ENCODE assay signal across 10 cellular contexts in the genomic region with DNA sequence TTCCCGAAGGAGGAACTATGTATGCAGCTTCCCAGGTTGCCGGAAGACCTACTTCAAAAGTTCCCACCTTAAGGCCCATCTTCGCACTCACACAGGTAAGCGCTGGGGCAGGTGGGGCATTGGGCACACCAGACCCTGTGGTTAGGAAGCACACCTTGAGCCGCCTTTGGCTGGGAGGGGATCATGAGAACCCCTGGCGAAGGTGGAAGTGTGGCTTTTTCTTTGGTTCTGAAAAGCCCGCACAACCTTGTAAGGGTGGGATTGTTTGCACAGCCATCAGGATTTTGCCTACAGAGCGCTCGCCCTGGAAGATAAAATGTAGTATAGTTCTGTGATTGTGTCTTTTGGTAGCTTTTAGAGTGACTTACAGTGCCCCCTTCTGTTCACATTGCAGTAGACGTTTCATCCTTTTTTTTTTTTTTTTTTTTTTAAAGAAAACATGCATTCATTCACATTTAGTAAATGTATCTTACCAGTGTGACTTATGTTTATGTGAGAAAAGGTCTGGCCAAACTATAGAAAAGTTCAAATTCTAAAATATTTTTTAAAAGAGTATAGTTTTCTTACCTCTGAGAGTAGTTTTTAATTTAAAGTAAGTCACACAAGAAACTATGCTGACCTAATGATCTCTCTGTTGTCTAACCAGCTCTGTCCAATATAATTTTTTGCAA. TPM values are rescaled to one million over a fixed set of nuclear protein-coding genes. Genes with fewer than 3 reads are reported as not detected.
DNase-seq lines count a peak whose midpoint lies in the region; ATAC-seq and TF ChIP-seq lines count a peak whose summit lies in the region.
"Had no signal": no experiment of that assay in that cellular context is flagged by ENCODE, and none has a peak within 500 bp of the region (broad histone marks: within the 10 kb centered on the region; RNA-seq: fewer than 3 reads in every experiment).

No MANE protein-coding gene starts in this region.

- no peak overlapping the region for H3K4me2 ChIP-seq in OCI-LY3 (ENCODE audit: low read length)

- POLR2A ChIA-PET in CD4-positive, alpha-beta memory T cell (lab: Charles Lee; ENCODE audit: partially characterized antibody), result interaction anchor here (0.8 to 6.9 kb wide), 3 partner anchors 64 to 400 kb away, joined by 3 to 72 read pairs (median 4); partner anchors contain the start of gene ODC1

- H3K9ac ChIP-seq in OCI-LY3 (ENCODE audit: low read length), result no peak overlapping the region

- ATAC-seq in effector memory CD8-positive, alpha-beta T cell (replicated peaks), result no peak

- DNase-seq in CD4-positive, alpha-beta memory T cell, result peak in 4 of 5 donors; percentile 57 to 65 (median 60)
- DNase-seq in HCEC 1CT (peak; percentile 64), myocyte (ENCODE audit: low read depth) (peak; percentile 56), H4 (ENCODE audit: low spot score) (no peak), islet precursor cell (no peak)
- peak; percentile 26 to 33 (median 27) for DNase-seq in effector memory CD8-positive, alpha-beta T cell
- DNase-seq in activated effector memory CD4-positive, alpha-beta T cell treated with Interleukin-2 at 50 U/mL for 16 hours, result no peak

- no peaks in the 10 kb centered on the region for H3K79me2 ChIP-seq in OCI-LY3 (ENCODE audit: low read length)

- no peak overlapping the region for H3K4me3 ChIP-seq in CD4-positive, alpha-beta memory T cell (ENCODE audit: low read length in 2 of 2)
- no peak overlapping the region for H3K4me3 ChIP-seq in OCI-LY3 (ENCODE audit: low read length)
- H3K4me3 ChIP-seq: SJSA1 had no signal

- H3K36me3 Mint-ChIP-seq in CD4-positive, alpha-beta memory T cell, result peaks cover 32 to 53% of the 10 kb centered on the region in 2 donors
- H3K36me3 Mint-ChIP-seq in effector memory CD8-positive, alpha-beta T cell (ENCODE audit: insufficient read depth), result peaks cover 69% of the 10 kb centered on the region

- H3K4me3 Mint-ChIP-seq in CD4-positive, alpha-beta memory T cell, result no peak overlapping the region
- no peak overlapping the region for H3K4me3 Mint-ChIP-seq in effector memory CD8-positive, alpha-beta T cell

- peaks cover 12% of the 10 kb centered on the region for H3K4me1 ChIP-seq in CD4-positive, alpha-beta memory T cell (ENCODE audit: insufficient read depth, low read length)
- H3K4me1 ChIP-seq in OCI-LY3 (ENCODE audit: low read length), result no peaks in the 10 kb centered on the region

- H4K20me1 ChIP-seq in OCI-LY3 (ENCODE audit: insufficient read depth, low read length), result no peaks in the 10 kb centered on the region

- no peak overlapping the region for H2AFZ ChIP-seq in OCI-LY3 (ENCODE audit: low read depth, low read length)

- no peaks in the 10 kb centered on the region for H3K9me3 ChIP-seq in CD4-positive, alpha-beta memory T cell (ENCODE audit: control insufficient read depth in 1 of 2, low read length in 2 of 2)
- H3K9me3 ChIP-seq in OCI-LY3 (ENCODE audit: insufficient read depth, low read length), result no peaks in the 10 kb centered on the region
- H3K9me3 ChIP-seq: neutrophil had no signal

- H3K4me1 Mint-ChIP-seq in CD4-positive, alpha-beta memory T cell, result peaks cover 15 to 34% (median 19%) of the 10 kb centered on the region in 4 donors
- H3K4me1 Mint-ChIP-seq in effector memory CD8-positive, alpha-beta T cell (ENCODE audit: low read depth in 2 of 2), result peaks cover 11 to 12% of the 10 kb centered on the region in 2 donors

- no peaks in the 10 kb centered on the region for H3K27me3 Mint-ChIP-seq in CD4-positive, alpha-beta memory T cell
- H3K27me3 Mint-ChIP-seq in effector memory CD8-positive, alpha-beta T cell, result no peaks in the 10 kb centered on the region

- CTCF ChIA-PET in CD4-positive, alpha-beta memory T cell (lab: Charles Lee; ENCODE audit: partially characterized antibody), result interaction anchor here (0.8 to 13.1 kb wide), 20 partner anchors 8 to 906 kb away, joined by 3 to 431 read pairs (median 6); partner anchors contain the start of gene TAF1B

- TF ChIP-seq CTCF in OCI-LY3 (IDR thresholded peaks at IDR 0.05; ENCODE audit: low read depth, low read length), result peak; percentile 59

- intact Hi-C loops in CD4-positive, alpha-beta memory T cell (cut with micrococcal nuclease), result loop anchor here (1.0 to 10.0 kb wide), 4 partner anchors 64 to 624 kb away; partner anchors contain the start of genes CPSF3 and ITGB1BP1

- no peaks in the 10 kb centered on the region for H3K9me3 Mint-ChIP-seq in CD4-positive, alpha-beta memory T cell
- H3K9me3 Mint-ChIP-seq in effector memory CD8-positive, alpha-beta T cell, result no peaks in the 10 kb centered on the region

- H3K27me3 ChIP-seq in CD4-positive, alpha-beta memory T cell (ENCODE audit: insufficient read depth, low read length), result no peaks in the 10 kb centered on the region
- no peaks in the 10 kb centered on the region for H3K27me3 ChIP-seq in OCI-LY3 (ENCODE audit: low read depth, low read length)
- H3K27me3 ChIP-seq: SJSA1 had no signal

- H3K36me3 ChIP-seq in CD4-positive, alpha-beta memory T cell (ENCODE audit: insufficient read depth, low read length), result peaks cover 26% of the 10 kb centered on the region
- no peaks in the 10 kb centered on the region for H3K36me3 ChIP-seq in OCI-LY3 (replicated peaks; ENCODE audit: low read depth, low read length)
- H3K36me3 ChIP-seq: neutrophil had no signal

- peak overlapping the region in 5 of 7 donors; percentile 5 to 77 (median 47) for H3K27ac Mint-ChIP-seq in CD4-positive, alpha-beta memory T cell
- H3K27ac Mint-ChIP-seq in effector memory CD8-positive, alpha-beta T cell, result no peak overlapping the region

- no peak overlapping the region for H3K27ac ChIP-seq in CD4-positive, alpha-beta memory T cell (ENCODE audit: low read depth, low read length)
- no peak overlapping the region for H3K27ac ChIP-seq in OCI-LY3 (ENCODE audit: low read length)
- H3K27ac ChIP-seq: neutrophil, SJSA1 had no signal

RNA-seq across cellular contexts. Expression of gene KLF11, which starts 5.3 kb away (rescaled TPM):
- total RNA-seq in CD4-positive, alpha-beta memory T cell, result 1 to 10 TPM; 7.0 TPM
- polyA plus RNA-seq in CD4-positive, alpha-beta memory T cell, result 1 to 10 TPM; 8.8 to 9.8 TPM
- total RNA-seq in myocyte, result 4.6 and 5.1 TPM in 2 replicates
- 6.2 TPM for polyA plus RNA-seq in myocyte (2012)
- total RNA-seq in H4 (2014; rRNA removed; shearing (Covaris generic)), result 5.4 and 6.5 TPM in 2 replicates

RNA-seq across cellular contexts. Expression of gene CYS1, which starts 31.6 kb away (rescaled TPM):
- not detected for total RNA-seq in CD4-positive, alpha-beta memory T cell
- polyA plus RNA-seq in CD4-positive, alpha-beta memory T cell, result not detected
- 0.16 and 1.1 TPM in 2 replicates for total RNA-seq in myocyte
- polyA plus RNA-seq in myocyte (2012), result 0.43 TPM
- 0.43 and 1.1 TPM in 2 replicates for total RNA-seq in H4 (2014; rRNA removed; shearing (Covaris generic))

Comparison
In these comparisons a context has a peak if more than half of its experiments do, and no peak if none do; other contexts are left out.
1. DNase-seq: peak in CD4-positive, alpha-beta memory T cell (4 of 5), HCEC 1CT (single experiment), effector memory CD8-positive, alpha-beta T cell (3 of 3) and myocyte (single experiment); none in H4 (single experiment), islet precursor cell (single experiment) and activated effector memory CD4-positive, alpha-beta T cell treated with Interleukin-2 at 50 U/mL for 16 hours (single experiment).
2. H3K27ac Mint-ChIP-seq: peak in CD4-positive, alpha-beta memory T cell (5 of 7); none in effector memory CD8-positive, alpha-beta T cell (0 of 2).